8 cellular contexts compared by ENCODE assay signal in genomic region chr17:65231662-65232335, GRCh38.
DNase-seq lines count a peak whose midpoint lies in the region; ATAC-seq and TF ChIP-seq lines count a peak whose summit lies in the region.

No MANE protein-coding gene starts in this region.

- ATAC-seq in DND-41 (ENCODE audit: insufficient read depth, low read depth): peak; percentile 71
- no peak for ATAC-seq in HG02571 (IDR thresholded peaks at IDR 0.05; ENCODE audit: unreplicated experiment)

- WGBS in testis, 2 donors: 49 to 62% methylated on average over 8 of the region's 8 CpGs

- H3K27ac ChIP-seq in DND-41 (ENCODE audit: low read length) (no peak overlapping the region), testis (no peak overlapping the region)

- H3K9me3 ChIP-seq in DND-41 (ENCODE audit: insufficient read depth, low read length, severe bottlenecking): no peaks in the 10 kb centered on the region
- no peaks in the 10 kb centered on the region for H3K9me3 ChIP-seq in testis

- intact Hi-C loops in testis (cut with DNase I; ENCODE audit: low total_unique reads): no loop called here

- H3K4me2 ChIP-seq in DND-41 (ENCODE audit: insufficient read depth, low read length): no peak overlapping the region

- H2AFZ ChIP-seq in DND-41 (ENCODE audit: low read depth, low read length): no peak overlapping the region

- DNase-seq in DND-41: peak; percentile 65
- DNase-seq in HFF-Myc (ENCODE audit: extremely low read depth, low read depth): peak; percentile 57
- peak; percentile 77 for DNase-seq in NCI-H345 (lab: John Stamatoyannopoulos, UW)
- DNase-seq in activated CD4-positive, alpha-beta T cell treated with anti-CD3 and anti-CD28 coated beads for 48 hours: peak; percentile 70
- peak; percentile 89 for DNase-seq in epithelial cell of esophagus (ENCODE audit: low read depth)
- DNase-seq in mucosa of gallbladder (ENCODE audit: low spot score): peak; percentile 46
- DNase-seq in testis: peak; percentile 46

- H3K27me3 ChIP-seq in DND-41 (ENCODE audit: insufficient read depth, low read length, poor library complexity) (no peaks in the 10 kb centered on the region), testis (no peaks in the 10 kb centered on the region)

- peaks cover 27% of the 10 kb centered on the region for H3K4me1 ChIP-seq in DND-41 (ENCODE audit: insufficient read depth, low read length)
- H3K4me1 ChIP-seq in testis: peaks cover 8% of the 10 kb centered on the region

- TF ChIP-seq CTCF in DND-41 (IDR thresholded peaks at IDR 0.05; ENCODE audit: borderline replicate concordance, extremely low read depth, low read length, poor library complexity, severe bottlenecking) (peak; percentile 86), HFF-Myc (IDR thresholded peaks at IDR 0.05; ENCODE audit: low read depth, low read length, missing control alignments) (peak; percentile 83), epithelial cell of esophagus (IDR thresholded peaks at IDR 0.05; ENCODE audit: insufficient read depth, low read depth, low read length, missing control alignments) (peak; percentile 74), testis (IDR thresholded peaks at IDR 0.05) (peak; percentile 27 to 44 (median 35))

- H3K36me3 ChIP-seq in DND-41 (ENCODE audit: insufficient read depth, low read length): no peaks in the 10 kb centered on the region
- H3K36me3 ChIP-seq in testis (ENCODE audit: low read depth, missing control alignments): no peaks in the 10 kb centered on the region

- H3K4me3 ChIP-seq in DND-41 (ENCODE audit: low read depth in 1 of 2, low read length in 2 of 2) (no peak overlapping the region), HFF-Myc (replicated peaks; ENCODE audit: low read depth, low read length) (no peak overlapping the region), epithelial cell of esophagus (ENCODE audit: low read length) (no peak overlapping the region), testis (no peak overlapping the region)

- no peaks in the 10 kb centered on the region; the same call in 1 of the 2 replicates for H4K20me1 ChIP-seq in DND-41 (ENCODE audit: insufficient read depth, low read length)

- no peak overlapping the region for H3K9ac ChIP-seq in DND-41 (ENCODE audit: low read depth, low read length)

- H3K79me2 ChIP-seq in DND-41 (ENCODE audit: insufficient read depth, low read length): no peaks in the 10 kb centered on the region

- TF ChIP-seq POLR2A in testis (IDR thresholded peaks at IDR 0.05): no peak

Comparison
In these comparisons a context has a peak if more than half of its experiments do, and no peak if none do; other contexts are left out.
1. CTCF ChIP-seq: peak in every context shown above with its lines; median percentile 86 in DND-41; 83 in HFF-Myc; 74 in epithelial cell of esophagus; 35 in testis.